Comparison of ENCODE assay signal across 16 cellular contexts in genomic region chr11:873723-874122, GRCh38.
"Had no signal": no experiment of that assay in that cellular context is flagged by ENCODE, and none has a peak within 500 bp of the region (broad histone marks: within the 10 kb centered on the region; RNA-seq: fewer than 3 reads in every experiment).

No MANE protein-coding gene starts in this region.

- H3K4me1 ChIP-seq: thyroid gland, upper lobe of left lung, uterus had no signal

- H3K4me1 Mint-ChIP-seq: neural crest cell had no signal

- ATAC-seq: heart left ventricle; left colon; naive thymus-derived CD4-positive, alpha-beta T cell; sciatic nerve had no signal

- H3K27ac ChIP-seq: esophagus squamous epithelium, heart left ventricle, suprapubic skin, thyroid gland, upper lobe of left lung had no signal

- H3K4me3 ChIP-seq: esophagus squamous epithelium, heart left ventricle, suprapubic skin, thyroid gland, upper lobe of left lung, uterus had no signal

- H3K9me3 Mint-ChIP-seq: naive thymus-derived CD4-positive, alpha-beta T cell; neural crest cell had no signal

- DNase-seq: effector memory CD4-positive, alpha-beta T cell; esophagus squamous epithelium; foreskin melanocyte; heart left ventricle; hippocampal formation; left colon; mesendoderm; naive thymus-derived CD4-positive, alpha-beta T cell; posterior cingulate gyrus; stimulated activated naive CD4-positive, alpha-beta T cell treated with Interleukin-2 at 50 U/mL for 16 hours; thyroid gland; uterus had no signal

- H3K4me3 Mint-ChIP-seq: naive thymus-derived CD4-positive, alpha-beta T cell; neural crest cell had no signal

- H3K9me3 ChIP-seq: esophagus squamous epithelium, heart left ventricle, suprapubic skin, thyroid gland, upper lobe of left lung, uterus had no signal

- H3K36me3 ChIP-seq: thyroid gland, uterus had no signal

- H3K27ac Mint-ChIP-seq: naive thymus-derived CD4-positive, alpha-beta T cell had no signal

- H3K27me3 ChIP-seq: esophagus squamous epithelium, heart left ventricle, suprapubic skin, thyroid gland, upper lobe of left lung, uterus had no signal

- H3K27me3 Mint-ChIP-seq: naive thymus-derived CD4-positive, alpha-beta T cell had no signal
